Comparison of ENCODE assay signal across 14 cellular contexts in genomic region chr3:177640319-177640997, GRCh38.
A peak's percentile ranks its signal among the peaks of the same experiment; 100 is the strongest.
DNase-seq lines count a peak whose midpoint lies in the region; ATAC-seq and TF ChIP-seq lines count a peak whose summit lies in the region.
"Had no signal": no experiment of that assay in that cellular context is flagged by ENCODE, and none has a peak within 500 bp of the region (broad histone marks: within the 10 kb centered on the region; RNA-seq: fewer than 3 reads in every experiment).

No MANE protein-coding gene starts in this region.

- no peaks in the 10 kb centered on the region for H3K36me3 Mint-ChIP-seq in effector memory CD8-positive, alpha-beta T cell (ENCODE audit: insufficient read depth)

- peak overlapping the region in 1 of 2 donors; percentile 44 for H3K4me3 Mint-ChIP-seq in effector memory CD8-positive, alpha-beta T cell

- TF ChIP-seq CTCF in coronary artery (IDR thresholded peaks at IDR 0.05): no peak

- H3K27ac Mint-ChIP-seq in effector memory CD8-positive, alpha-beta T cell: peak overlapping the region; percentile 58 to 71

- peaks cover 44 to 60% of the 10 kb centered on the region in 2 donors for H3K4me1 Mint-ChIP-seq in effector memory CD8-positive, alpha-beta T cell (ENCODE audit: low read depth in 2 of 2)

- H3K9me3 Mint-ChIP-seq in effector memory CD8-positive, alpha-beta T cell: no peaks in the 10 kb centered on the region

- ATAC-seq in HG03354 (IDR thresholded peaks at IDR 0.05; ENCODE audit: poor library complexity, severe bottlenecking, unreplicated experiment) (peak; percentile 49), HG03159 (IDR thresholded peaks at IDR 0.05; ENCODE audit: unreplicated experiment) (no peak)
- ATAC-seq in effector memory CD8-positive, alpha-beta T cell (replicated peaks): no peak
- ATAC-seq: activated CD4-positive, CD25-positive, alpha-beta regulatory T cell treated with anti-CD3 and anti-CD28 coated beads, Interleukin-2, amount 50 U/mL, for 24 hours; right cardiac atrium had no signal

- H3K27ac ChIP-seq in coronary artery: no peak overlapping the region
- H3K27ac ChIP-seq: upper lobe of left lung had no signal

- H3K27me3 Mint-ChIP-seq in effector memory CD8-positive, alpha-beta T cell: no peaks in the 10 kb centered on the region

- H3K4me3 ChIP-seq in coronary artery: no peak overlapping the region
- H3K4me3 ChIP-seq: HAP-1, upper lobe of left lung had no signal

- DNase-seq in DMS153 treated with DMSO at 0.1 percent for 48 hours (lab: John Stamatoyannopoulos, UW; ENCODE audit: unreplicated experiment) (peak; percentile 72), NCI-H748 (lab: John Stamatoyannopoulos, UW; ENCODE audit: unreplicated experiment) (peak; percentile 90), coronary artery (ENCODE audit: low spot score) (no peak), NCI-H446 treated with DMSO at 0.1 percent for 48 hours (lab: John Stamatoyannopoulos, UW) (no peak), dedifferentiated amniotic fluid mesenchymal stem cell (ENCODE audit: extremely low spot score) (no peak)
- no peak for DNase-seq in effector memory CD8-positive, alpha-beta T cell
- DNase-seq: activated naive CD4-positive, alpha-beta T cell treated with anti-CD3 and anti-CD28 coated beads, Interleukin-2, amount 50 U/mL, for 16 hours; effector CD4-positive, alpha-beta T cell; right cardiac atrium; upper lobe of left lung had no signal

Comparison
In these comparisons a context has a peak if more than half of its experiments do, and no peak if none do; other contexts are left out.
1. DNase-seq: peak in DMS153 treated with DMSO at 0.1 percent for 48 hours (single experiment) and NCI-H748 (single experiment); none in effector memory CD8-positive, alpha-beta T cell (0 of 3), coronary artery (single experiment), NCI-H446 treated with DMSO at 0.1 percent for 48 hours (single experiment) and dedifferentiated amniotic fluid mesenchymal stem cell (single experiment).